9 cellular contexts compared by ENCODE assay signal in the genomic region with DNA sequence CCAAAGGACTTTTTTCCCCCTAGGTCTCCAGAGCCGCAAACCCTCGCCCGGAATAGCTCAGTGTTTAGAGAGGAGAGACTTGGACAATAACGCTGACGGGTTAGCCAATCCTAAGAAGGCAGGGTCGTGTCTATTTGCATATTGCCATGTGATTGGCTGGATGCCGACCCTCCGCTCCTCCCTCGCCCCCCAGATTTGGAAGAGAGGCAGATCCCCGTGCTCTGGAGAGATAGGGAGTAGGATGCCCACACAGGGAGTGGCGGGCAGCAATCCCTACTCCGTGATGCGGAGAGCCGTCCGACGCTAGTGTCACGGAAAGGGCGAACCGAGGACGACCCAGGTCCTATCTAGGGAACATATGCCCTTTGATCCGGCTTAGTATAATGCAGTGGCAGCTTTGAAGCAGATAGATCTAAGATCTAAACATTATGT. TPM values are rescaled to one million over a fixed set of nuclear protein-coding genes. Genes with fewer than 3 reads are reported as not detected.
A peak's percentile ranks its signal among the peaks of the same experiment; 100 is the strongest.
DNase-seq lines count a peak whose midpoint lies in the region; ATAC-seq and TF ChIP-seq lines count a peak whose summit lies in the region.
"Had no signal": no experiment of that assay in that cellular context is flagged by ENCODE, and none has a peak within 500 bp of the region (broad histone marks: within the 10 kb centered on the region; RNA-seq: fewer than 3 reads in every experiment).

No MANE protein-coding gene starts in this region.

- H4K20me1 ChIP-seq in PC-3 (ENCODE audit: low read length): no peaks in the 10 kb centered on the region

- H3K4me1 Mint-ChIP-seq in T-helper 2 cell treated with Interferon-gamma antibody and Interleukin-4, amounts not matched to agents 5 μg/mL and 100 μg/mL, for 36 hours (ENCODE audit: low read depth): peaks cover 6% of the 10 kb centered on the region

- no peaks in the 10 kb centered on the region for H3K36me3 Mint-ChIP-seq in T-helper 2 cell treated with Interferon-gamma antibody and Interleukin-4, amounts not matched to agents 5 μg/mL and 100 μg/mL, for 36 hours (ENCODE audit: low read depth)

- H3K9me3 Mint-ChIP-seq in T-helper 2 cell treated with Interferon-gamma antibody and Interleukin-4, amounts not matched to agents 5 μg/mL and 100 μg/mL, for 36 hours: no peaks in the 10 kb centered on the region

- CTCF ChIA-PET in PC-3 (lab: Charles Lee): interaction anchor here (0.6 kb wide), 1 partner anchor 37 kb away, joined by 13 read pairs; no protein-coding TSS in a partner anchor

- no peak overlapping the region for H3K27ac ChIP-seq in PC-3 (ENCODE audit: low read length)
- H3K27ac ChIP-seq: VCaP had no signal

- no peaks in the 10 kb centered on the region for H3K9me3 ChIP-seq in PC-3 (ENCODE audit: low read length)

- H3K4me3 ChIP-seq in Jurkat, Clone E6-1 (ENCODE audit: low read length): peak overlapping the region; percentile 7
- no peak overlapping the region for H3K4me3 ChIP-seq in PC-3 (ENCODE audit: low read length)

- no peaks in the 10 kb centered on the region for H3K79me2 ChIP-seq in PC-3 (ENCODE audit: low read length)

- H3K27me3 Mint-ChIP-seq in T-helper 2 cell treated with Interferon-gamma antibody and Interleukin-4, amounts not matched to agents 5 μg/mL and 100 μg/mL, for 36 hours (ENCODE audit: low read depth): peaks cover 76% of the 10 kb centered on the region

- H3K9me2 ChIP-seq in PC-3 (replicated peaks; ENCODE audit: low read length): no peaks in the 10 kb centered on the region

- ATAC-seq in GM21423 (IDR thresholded peaks at IDR 0.05; ENCODE audit: unreplicated experiment) (no peak), PC-3 (no peak)

- no peaks in the 10 kb centered on the region for H3K36me3 ChIP-seq in PC-3 (ENCODE audit: low read depth, low read length)

- POLR2A ChIA-PET in PC-3 (lab: Charles Lee; ENCODE audit: unreplicated experiment): no interaction called here

- BruUV-seq in PC-3 (replicated peaks; lab: Mats Ljungman, UMichigan): no TSS peak

- no peak overlapping the region for H3K9ac ChIP-seq in PC-3 (ENCODE audit: low read length)

- H2AFZ ChIP-seq in PC-3 (ENCODE audit: low read length): no peak overlapping the region

- no peak for TF ChIP-seq CTCF in PC-3 (conservative IDR thresholded peaks at IDR 0.05; ENCODE audit: low read depth, low read length)

- no peak overlapping the region for H3K4me3 Mint-ChIP-seq in T-helper 2 cell treated with Interferon-gamma antibody and Interleukin-4, amounts not matched to agents 5 μg/mL and 100 μg/mL, for 36 hours

- no peak overlapping the region for H3K4me2 ChIP-seq in PC-3 (ENCODE audit: low read length)

- in situ Hi-C loops in ACHN (cut with HindIII; ENCODE audit: low pct_ligation_motif_present, low pct_unique_long_range_greater_than_20kb, low sequenced_read_pairs): no loop called here

- DNase-seq in ACHN: peak; percentile 95
- peak; percentile 74 for DNase-seq in Jurkat, Clone E6-1 (ENCODE audit: low read depth, low spot score)
- peak; percentile 88 for DNase-seq in SHP77 treated with DMSO at 0.1 percent for 48 hours (lab: John Stamatoyannopoulos, UW)
- DNase-seq in glomerular visceral epithelial cell (ENCODE audit: extremely low spot score): peak; percentile 71
- DNase-seq in renal cortical epithelial cell (ENCODE audit: low read depth): peak; percentile 47
- DNase-seq in T-helper 2 cell treated with Interferon-gamma antibody and Interleukin-4, amounts not matched to agents 5 μg/mL and 100 μg/mL, for 36 hours (ENCODE audit: low spot score): no peak
- DNase-seq in PC-3: no peak

- no peaks in the 10 kb centered on the region for H3K4me1 ChIP-seq in PC-3 (ENCODE audit: insufficient read depth, low read length)

- no peaks in the 10 kb centered on the region for H3F3A ChIP-seq in PC-3 (ENCODE audit: low read length, unreplicated experiment)

- H3K27ac Mint-ChIP-seq in T-helper 2 cell treated with Interferon-gamma antibody and Interleukin-4, amounts not matched to agents 5 μg/mL and 100 μg/mL, for 36 hours: no peak overlapping the region

- intact Hi-C loops in PC-3 (cut with micrococcal nuclease): no loop called here

- H3K27me3 ChIP-seq in PC-3 (ENCODE audit: low read length): peaks cover 30% of the 10 kb centered on the region

RNA-seq across cellular contexts. Expression of a gene that starts 1.4 kb away (rescaled TPM):
- polyA plus RNA-seq in Jurkat, Clone E6-1 (2012; ENCODE audit: insufficient read depth, insufficient read length): not detected
- total RNA-seq in renal cortical epithelial cell (3.5 TPM in 1 of 2 replicates, not detected in the other), PC-3 (2014; rRNA removed) (not detected in 2 replicates)

RNA-seq across cellular contexts. Expression of a gene that starts 19.7 kb away (rescaled TPM):
- polyA plus RNA-seq in Jurkat, Clone E6-1 (2012; ENCODE audit: insufficient read depth, insufficient read length): 0.92 TPM
- total RNA-seq in renal cortical epithelial cell (13.5 and 21.5 TPM in 2 replicates), PC-3 (2014; rRNA removed) (0.40 and 3.3 TPM in 2 replicates)

RNA-seq across cellular contexts. Expression of a gene that starts 29.4 kb away (rescaled TPM):
- not detected for polyA plus RNA-seq in Jurkat, Clone E6-1 (2012; ENCODE audit: insufficient read depth, insufficient read length)
- total RNA-seq in renal cortical epithelial cell: not detected in 2 replicates
- not detected in 2 replicates for total RNA-seq in PC-3 (2014; rRNA removed)

Comparison
In these comparisons a context has a peak if more than half of its experiments do, and no peak if none do; other contexts are left out.
1. DNase-seq: peak in ACHN (single experiment), Jurkat, Clone E6-1 (single experiment), SHP77 treated with DMSO at 0.1 percent for 48 hours (single experiment), glomerular visceral epithelial cell (single experiment) and renal cortical epithelial cell (single experiment); none in T-helper 2 cell treated with Interferon-gamma antibody and Interleukin-4, amounts not matched to agents 5 μg/mL and 100 μg/mL, for 36 hours (single experiment) and PC-3 (single experiment).